Comparison of ENCODE assay signal across 1 cellular context in the genomic region with DNA sequence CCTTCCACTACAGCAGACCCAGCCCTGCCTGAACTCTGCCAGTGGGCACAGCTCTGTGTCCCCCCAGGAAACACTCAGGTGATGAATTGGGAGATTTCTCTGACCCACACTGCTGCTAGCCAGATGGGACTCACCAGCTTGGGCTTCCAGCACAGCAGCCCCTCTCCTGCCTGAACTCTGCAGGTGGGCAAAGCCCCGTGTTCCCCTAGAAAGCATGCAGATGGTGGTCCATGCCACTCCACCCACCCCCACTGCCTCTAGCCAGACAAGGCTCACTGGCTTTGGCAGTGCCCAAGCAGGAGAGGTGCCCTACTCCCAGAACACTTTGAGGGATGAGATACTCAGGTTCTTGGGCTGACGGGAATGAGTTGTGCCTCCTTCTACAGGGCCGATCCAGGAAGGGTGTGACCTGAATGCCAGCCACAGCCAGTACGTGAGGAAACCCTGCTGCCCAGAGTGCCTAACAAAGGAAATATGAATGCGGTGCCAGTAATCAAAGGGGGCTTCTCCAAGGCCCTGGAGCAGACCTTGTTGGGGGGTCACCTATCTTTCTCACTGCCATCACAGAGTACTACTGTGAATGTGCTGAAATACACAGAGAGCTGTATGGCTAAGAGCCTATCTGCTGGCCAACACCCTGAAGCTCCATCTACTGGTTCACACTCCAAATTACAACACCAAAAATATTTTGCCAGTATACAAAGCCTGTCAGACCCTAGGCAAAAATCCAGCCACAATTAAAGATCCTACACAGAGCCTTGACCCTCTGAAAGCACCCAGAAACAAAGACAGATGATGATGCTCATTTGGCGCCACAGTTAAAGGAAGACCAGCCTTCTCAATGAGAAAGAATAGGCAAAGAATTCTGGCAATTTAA.
TF ChIP-seq lines count a peak whose summit lies in the region.

No MANE protein-coding gene starts in this region.

TF ChIP-seq in GM23338, 12 proteins besides CTCF, POLR2A, EP300 and RAD21 (continued from another document):
- TF ChIP-seq, protein P1, sequence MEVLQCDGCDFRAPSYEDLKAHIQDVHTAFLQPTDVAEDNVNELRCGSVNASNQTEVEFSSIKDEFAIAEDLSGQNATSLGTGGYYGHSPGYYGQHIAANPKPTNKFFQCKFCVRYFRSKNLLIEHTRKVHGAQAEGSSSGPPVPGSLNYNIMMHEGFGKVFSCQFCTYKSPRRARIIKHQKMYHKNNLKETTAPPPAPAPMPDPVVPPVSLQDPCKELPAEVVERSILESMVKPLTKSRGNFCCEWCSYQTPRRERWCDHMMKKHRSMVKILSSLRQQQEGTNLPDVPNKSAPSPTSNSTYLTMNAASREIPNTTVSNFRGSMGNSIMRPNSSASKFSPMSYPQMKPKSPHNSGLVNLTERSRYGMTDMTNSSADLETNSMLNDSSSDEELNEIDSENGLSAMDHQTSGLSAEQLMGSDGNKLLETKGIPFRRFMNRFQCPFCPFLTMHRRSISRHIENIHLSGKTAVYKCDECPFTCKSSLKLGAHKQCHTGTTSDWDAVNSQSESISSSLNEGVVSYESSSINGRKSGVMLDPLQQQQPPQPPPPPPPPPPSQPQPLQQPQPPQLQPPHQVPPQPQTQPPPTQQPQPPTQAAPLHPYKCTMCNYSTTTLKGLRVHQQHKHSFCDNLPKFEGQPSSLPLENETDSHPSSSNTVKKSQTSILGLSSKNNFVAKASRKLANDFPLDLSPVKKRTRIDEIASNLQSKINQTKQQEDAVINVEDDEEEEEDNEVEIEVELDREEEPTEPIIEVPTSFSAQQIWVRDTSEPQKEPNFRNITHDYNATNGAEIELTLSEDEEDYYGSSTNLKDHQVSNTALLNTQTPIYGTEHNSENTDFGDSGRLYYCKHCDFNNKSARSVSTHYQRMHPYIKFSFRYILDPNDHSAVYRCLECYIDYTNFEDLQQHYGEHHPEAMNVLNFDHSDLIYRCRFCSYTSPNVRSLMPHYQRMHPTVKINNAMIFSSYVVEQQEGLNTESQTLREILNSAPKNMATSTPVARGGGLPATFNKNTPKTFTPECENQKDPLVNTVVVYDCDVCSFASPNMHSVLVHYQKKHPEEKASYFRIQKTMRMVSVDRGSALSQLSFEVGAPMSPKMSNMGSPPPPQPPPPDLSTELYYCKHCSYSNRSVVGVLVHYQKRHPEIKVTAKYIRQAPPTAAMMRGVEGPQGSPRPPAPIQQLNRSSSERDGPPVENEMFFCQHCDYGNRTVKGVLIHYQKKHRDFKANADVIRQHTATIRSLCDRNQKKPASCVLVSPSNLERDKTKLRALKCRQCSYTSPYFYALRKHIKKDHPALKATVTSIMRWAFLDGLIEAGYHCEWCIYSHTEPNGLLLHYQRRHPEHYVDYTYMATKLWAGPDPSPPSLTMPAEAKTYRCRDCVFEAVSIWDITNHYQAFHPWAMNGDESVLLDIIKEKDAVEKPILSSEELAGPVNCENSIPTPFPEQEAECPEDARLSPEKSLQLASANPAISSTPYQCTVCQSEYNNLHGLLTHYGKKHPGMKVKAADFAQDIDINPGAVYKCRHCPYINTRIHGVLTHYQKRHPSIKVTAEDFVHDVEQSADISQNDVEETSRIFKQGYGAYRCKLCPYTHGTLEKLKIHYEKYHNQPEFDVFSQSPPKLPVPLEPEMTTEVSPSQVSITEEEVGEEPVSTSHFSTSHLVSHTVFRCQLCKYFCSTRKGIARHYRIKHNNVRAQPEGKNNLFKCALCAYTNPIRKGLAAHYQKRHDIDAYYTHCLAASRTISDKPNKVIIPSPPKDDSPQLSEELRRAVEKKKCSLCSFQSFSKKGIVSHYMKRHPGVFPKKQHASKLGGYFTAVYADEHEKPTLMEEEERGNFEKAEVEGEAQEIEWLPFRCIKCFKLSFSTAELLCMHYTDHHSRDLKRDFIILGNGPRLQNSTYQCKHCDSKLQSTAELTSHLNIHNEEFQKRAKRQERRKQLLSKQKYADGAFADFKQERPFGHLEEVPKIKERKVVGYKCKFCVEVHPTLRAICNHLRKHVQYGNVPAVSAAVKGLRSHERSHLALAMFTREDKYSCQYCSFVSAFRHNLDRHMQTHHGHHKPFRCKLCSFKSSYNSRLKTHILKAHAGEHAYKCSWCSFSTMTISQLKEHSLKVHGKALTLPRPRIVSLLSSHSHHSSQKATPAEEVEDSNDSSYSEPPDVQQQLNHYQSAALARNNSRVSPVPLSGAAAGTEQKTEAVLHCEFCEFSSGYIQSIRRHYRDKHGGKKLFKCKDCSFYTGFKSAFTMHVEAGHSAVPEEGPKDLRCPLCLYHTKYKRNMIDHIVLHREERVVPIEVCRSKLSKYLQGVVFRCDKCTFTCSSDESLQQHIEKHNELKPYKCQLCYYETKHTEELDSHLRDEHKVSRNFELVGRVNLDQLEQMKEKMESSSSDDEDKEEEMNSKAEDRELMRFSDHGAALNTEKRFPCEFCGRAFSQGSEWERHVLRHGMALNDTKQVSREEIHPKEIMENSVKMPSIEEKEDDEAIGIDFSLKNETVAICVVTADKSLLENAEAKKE (CRISPR knock-in tag; IDR thresholded peaks at IDR 0.05), result no peak
- TF ChIP-seq ZNF331 (CRISPR knock-in tag; IDR thresholded peaks at IDR 0.05; ENCODE audit: low read depth) (no peak), EZH2phosphoT487 (IDR thresholded peaks at IDR 0.05; ENCODE audit: unreplicated experiment) (no peak), EZH2 (IDR thresholded peaks at IDR 0.05; ENCODE audit: low read depth, unreplicated experiment) (no peak)
TF ChIP-seq in GM23338: peak in this region for 0.
